Comparison of ENCODE assay signal across 17 cellular contexts in the genomic region with DNA sequence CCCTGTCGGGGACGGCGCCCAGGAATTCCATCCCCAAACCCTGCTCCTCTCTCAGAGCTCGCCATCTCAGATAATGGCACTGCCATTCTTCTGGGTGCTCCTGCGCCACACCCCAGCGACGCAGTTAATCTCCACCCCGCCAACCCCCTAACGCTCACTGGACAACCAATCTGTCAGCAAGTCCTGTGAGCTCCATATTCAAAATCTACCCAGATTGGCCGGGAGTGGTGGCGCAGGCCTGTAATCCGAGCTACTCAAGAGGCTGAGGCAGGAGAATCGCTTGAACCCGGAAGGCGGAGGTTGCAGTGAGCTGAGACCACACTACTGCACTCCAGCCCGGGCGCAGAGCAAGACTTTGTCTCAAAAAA.
"Had no signal": no experiment of that assay in that cellular context is flagged by ENCODE, and none has a peak within 500 bp of the region (broad histone marks: within the 10 kb centered on the region; RNA-seq: fewer than 3 reads in every experiment).

No MANE protein-coding gene starts in this region.

- H3K36me3 Mint-ChIP-seq: activated naive CD4-positive, alpha-beta T cell treated with anti-CD3 and anti-CD28 coated beads, Interleukin-2, amount 50 U/mL, for 72 hours had no signal

- DNase-seq: activated CD4-positive, alpha-beta T cell treated with anti-CD3 and anti-CD28 coated beads, Interleukin-2, amount 10 ng/mL, durations not matched to agents 7 days and 5 days; activated CD4-positive, CD25-positive, alpha-beta regulatory T cell; activated gamma-delta T cell treated with Interleukin-2 at 50 U/mL for 16 hours; cortex of kidney; erythroblast; gastrocnemius medialis; psoas muscle; small intestine; stimulated activated CD4-positive, alpha-beta T cell treated with anti-CD3 and anti-CD28 coated beads, Interleukin-4, amount 100 ng/mL, for 1 hour; stimulated activated naive CD8-positive, alpha-beta T cell treated with anti-CD3 and anti-CD28 coated beads, Interleukin-15, amount 100 ng/mL, for 72 hours; T-helper 9 cell; testis had no signal

- H3K27me3 ChIP-seq: testis, upper lobe of left lung had no signal

- H3K4me1 ChIP-seq: adrenal gland, breast epithelium, gastrocnemius medialis, psoas muscle, testis, upper lobe of left lung had no signal

- H3K27ac Mint-ChIP-seq: activated CD4-positive, alpha-beta T cell treated with anti-CD3 and anti-CD28 coated beads, Interleukin-2, amount 10 ng/mL, durations not matched to agents 7 days and 5 days; memory B cell had no signal

- H3K36me3 ChIP-seq: adrenal gland, breast epithelium, gastrocnemius medialis, upper lobe of left lung had no signal

- H3K27me3 Mint-ChIP-seq: activated CD4-positive, alpha-beta T cell treated with anti-CD3 and anti-CD28 coated beads, Interleukin-2, amount 10 ng/mL, durations not matched to agents 7 days and 5 days; memory B cell; stimulated activated naive CD8-positive, alpha-beta T cell treated with anti-CD3 and anti-CD28 coated beads, Interleukin-15, amount 100 ng/mL, for 72 hours had no signal

- H3K9me3 ChIP-seq: adrenal gland, breast epithelium, gastrocnemius medialis, psoas muscle, testis, upper lobe of left lung had no signal

- H3K9me3 Mint-ChIP-seq: stimulated activated naive CD8-positive, alpha-beta T cell treated with anti-CD3 and anti-CD28 coated beads, Interleukin-15, amount 100 ng/mL, for 72 hours had no signal

- H3K4me3 Mint-ChIP-seq: activated CD4-positive, alpha-beta T cell treated with anti-CD3 and anti-CD28 coated beads, Interleukin-2, amount 10 ng/mL, durations not matched to agents 7 days and 5 days; memory B cell; stimulated activated naive CD8-positive, alpha-beta T cell treated with anti-CD3 and anti-CD28 coated beads, Interleukin-15, amount 100 ng/mL, for 72 hours had no signal

- ATAC-seq: activated naive CD4-positive, alpha-beta T cell treated with anti-CD3 and anti-CD28 coated beads, Interleukin-2, amount 50 U/mL, for 72 hours; gastrocnemius medialis; psoas muscle; stimulated activated naive CD8-positive, alpha-beta T cell treated with anti-CD3 and anti-CD28 coated beads, Interleukin-15, amount 100 ng/mL, for 72 hours had no signal

- H3K4me3 ChIP-seq: adrenal gland, gastrocnemius medialis, psoas muscle had no signal

- H3K27ac ChIP-seq: adrenal gland, breast epithelium, gastrocnemius medialis, psoas muscle, testis, upper lobe of left lung had no signal
